Comparison of ENCODE assay signal across 15 cellular contexts in the genomic region with DNA sequence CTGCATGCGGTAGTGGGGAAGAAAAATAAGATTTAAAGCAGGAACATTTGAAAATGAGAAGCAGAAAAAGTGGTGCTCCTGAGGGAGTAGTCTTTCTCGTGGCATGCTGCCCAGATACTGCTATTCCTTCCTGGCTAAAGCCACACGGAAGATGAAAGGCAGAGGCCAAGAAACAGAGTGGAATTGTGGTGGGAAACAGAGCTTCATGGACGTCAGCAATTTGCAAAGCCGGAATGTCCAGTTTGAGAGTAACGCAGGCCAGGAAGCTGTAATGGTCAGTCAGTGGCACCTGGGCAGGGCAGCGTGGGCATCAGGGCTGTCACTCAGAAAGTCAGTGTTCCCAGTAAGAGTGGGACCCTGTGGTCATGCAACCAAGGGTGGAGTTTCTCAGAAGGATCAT.
"Had no signal": no experiment of that assay in that cellular context is flagged by ENCODE, and none has a peak within 500 bp of the region (broad histone marks: within the 10 kb centered on the region; RNA-seq: fewer than 3 reads in every experiment).

No MANE protein-coding gene starts in this region.

- H3K9me3 ChIP-seq: adrenal gland, body of pancreas, gastrocnemius medialis, stomach, tibial artery had no signal

- H3K4me3 Mint-ChIP-seq: effector memory CD8-positive, alpha-beta T cell; naive thymus-derived CD4-positive, alpha-beta T cell; T-helper 1 cell treated with Interleukin-12 subunit alpha and Interleukin-12 subunit beta and Interleukin-4 antibody, amounts not matched to agents 30 μg/mL and 1 μg/mL, for 36 hours had no signal

- H3K27ac ChIP-seq: adrenal gland, body of pancreas, epithelial cell of prostate, gastrocnemius medialis, skin epidermis, stomach, tibial artery had no signal

- H3K27ac Mint-ChIP-seq: effector memory CD8-positive, alpha-beta T cell; naive thymus-derived CD4-positive, alpha-beta T cell; T-helper 1 cell treated with Interleukin-12 subunit alpha and Interleukin-12 subunit beta and Interleukin-4 antibody, amounts not matched to agents 30 μg/mL and 1 μg/mL, for 36 hours had no signal

- H3K4me1 ChIP-seq: adrenal gland, body of pancreas, gastrocnemius medialis, stomach, tibial artery had no signal

- DNase-seq: activated CD4-positive, alpha-beta T cell treated with anti-CD3 and anti-CD28 coated beads, Interleukin-2, amount 50 U/mL, for 4 hours; activated naive CD4-positive, alpha-beta T cell treated with anti-CD3 and anti-CD28 coated beads, Interleukin-2, amount 50 U/mL, for 16 hours; activated T-cell treated with anti-CD3 and anti-CD28 coated beads, Interleukin-2, amount 50 U/mL, for 1 hour; adrenal gland; effector memory CD8-positive, alpha-beta T cell; gastrocnemius medialis; kidney; naive thymus-derived CD4-positive, alpha-beta T cell; occipital lobe; stomach; tibial artery had no signal

- H3K4me3 ChIP-seq: adrenal gland, body of pancreas, gastrocnemius medialis, skin epidermis, stomach, tibial artery had no signal

- ATAC-seq: body of pancreas; effector memory CD8-positive, alpha-beta T cell; gastrocnemius medialis; naive thymus-derived CD4-positive, alpha-beta T cell had no signal

- H3K27me3 ChIP-seq: adrenal gland, body of pancreas, gastrocnemius medialis, stomach, tibial artery had no signal

- H3K9me3 Mint-ChIP-seq: effector memory CD8-positive, alpha-beta T cell; T-helper 1 cell treated with Interleukin-12 subunit alpha and Interleukin-12 subunit beta and Interleukin-4 antibody, amounts not matched to agents 30 μg/mL and 1 μg/mL, for 36 hours had no signal

- H3K27me3 Mint-ChIP-seq: effector memory CD8-positive, alpha-beta T cell had no signal

- H3K36me3 Mint-ChIP-seq: naive thymus-derived CD4-positive, alpha-beta T cell had no signal

- H3K36me3 ChIP-seq: adrenal gland, gastrocnemius medialis, stomach, tibial artery had no signal

- H3K4me1 Mint-ChIP-seq: naive thymus-derived CD4-positive, alpha-beta T cell had no signal
